In the genomic region with DNA sequence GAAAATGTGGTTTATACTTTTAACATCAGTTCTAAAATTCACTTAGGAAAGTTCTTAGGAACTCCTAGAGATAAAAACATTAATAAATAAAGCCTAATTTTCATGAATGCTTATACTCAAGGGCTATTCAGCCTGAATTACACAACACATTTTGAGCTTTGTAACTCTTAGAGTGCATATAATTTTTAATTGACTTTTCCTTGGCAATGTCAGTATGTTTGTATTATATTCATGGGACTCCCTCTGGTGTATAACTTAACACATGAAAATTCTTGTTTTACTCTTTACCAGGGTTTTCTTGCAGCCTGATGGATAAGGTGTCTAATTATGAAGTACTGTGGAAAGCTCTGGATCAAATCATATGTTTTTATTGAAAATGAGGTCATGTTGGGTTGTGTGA, we compare ENCODE assay signal across 10 cellular contexts.
DNase-seq lines count a peak whose midpoint lies in the region; ATAC-seq, FAIRE-seq and TF ChIP-seq lines count a peak whose summit lies in the region.
"Had no signal": no experiment of that assay in that cellular context is flagged by ENCODE, and none has a peak within 500 bp of the region (broad histone marks: within the 10 kb centered on the region; RNA-seq: fewer than 3 reads in every experiment).

No MANE protein-coding gene starts in this region.

- TF ChIP-seq CTCF in PC-9 (conservative IDR thresholded peaks at IDR 0.05) (peak; percentile 42; the same call in 1 of the 2 replicates), epithelial cell of esophagus (IDR thresholded peaks at IDR 0.05; ENCODE audit: insufficient read depth, low read depth, low read length, missing control alignments) (peak; percentile 29), pancreas (IDR thresholded peaks at IDR 0.05) (no peak)

- DNase-seq in GM03348 (ENCODE audit: low spot score) (peak; percentile 34), PC-9 (no peak), epithelial cell of esophagus (ENCODE audit: low read depth) (peak; percentile 49), pancreas (no peak), NCI-H82 treated with DMSO at 0.1 percent for 48 hours (lab: John Stamatoyannopoulos, UW; ENCODE audit: unreplicated experiment) (no peak), NCI-H510A (lab: John Stamatoyannopoulos, UW) (no peak)
- DNase-seq: amniotic stem cell; effector memory CD8-positive, alpha-beta T cell had no signal

- H3K4me1 ChIP-seq in PC-9 (replicated peaks; ENCODE audit: insufficient read depth) (peaks cover 5% of the 10 kb centered on the region; the same call in 1 of the 2 replicates), pancreas (no peaks in the 10 kb centered on the region)

- no peaks in the 10 kb centered on the region for H4K20me1 ChIP-seq in PC-9 (ENCODE audit: insufficient read depth)

- H3K4me3 ChIP-seq in PC-9 = no peak overlapping the region
- no peak overlapping the region for H3K4me3 ChIP-seq in epithelial cell of esophagus (ENCODE audit: low read length)
- no peak overlapping the region for H3K4me3 ChIP-seq in pancreas

- no TSS peak for BruUV-seq in PC-9 (replicated peaks; lab: Mats Ljungman, UMichigan)

- POLR2A ChIA-PET in PC-9 (lab: Charles Lee; ENCODE audit: unreplicated experiment) = interaction anchor here (0.6 kb wide), 2 partner anchors 227 to 562 kb away, joined by 3 to 4 read pairs; no protein-coding TSS in a partner anchor

- no peak overlapping the region for H2AFZ ChIP-seq in PC-9

- H3K27ac ChIP-seq in PC-9 = no peak overlapping the region
- H3K27ac ChIP-seq in pancreas = no peak overlapping the region

- H3K4me2 ChIP-seq in PC-9 = no peak overlapping the region

- H3K27me3 ChIP-seq in PC-9 (ENCODE audit: insufficient read depth, low read depth) (no peaks in the 10 kb centered on the region), pancreas (no peaks in the 10 kb centered on the region)

- H3F3A ChIP-seq in PC-9 (ENCODE audit: insufficient read depth, low read depth) = no peaks in the 10 kb centered on the region

- no peaks in the 10 kb centered on the region for H3K79me2 ChIP-seq in PC-9 (ENCODE audit: low read depth)

- FAIRE-seq in pancreas (lab: Jason Lieb, UNC) = peak; percentile 61

- no peaks in the 10 kb centered on the region for H3K9me2 ChIP-seq in PC-9 (ENCODE audit: insufficient read depth)

- H3K36me3 ChIP-seq in PC-9 (ENCODE audit: low read depth) (no peaks in the 10 kb centered on the region), pancreas (no peaks in the 10 kb centered on the region)

- ATAC-seq in pancreas = no peak
- ATAC-seq in activated CD4-positive, CD25-positive, alpha-beta regulatory T cell treated with anti-CD3 and anti-CD28 coated beads, Interleukin-2, amount 50 U/mL, for 24 hours = no peak
- ATAC-seq: effector memory CD8-positive, alpha-beta T cell; sciatic nerve had no signal

- CTCF ChIA-PET in PC-9 (lab: Charles Lee) = interaction anchor here (0.6 kb wide), 1 partner anchor 176 kb away, joined by 3 read pairs; no protein-coding TSS in a partner anchor

- intact Hi-C loops in PC-9 (cut with micrococcal nuclease; ENCODE audit: unreplicated experiment) (loop anchor here (5.0 kb wide), 1 partner anchor 71 kb away; no protein-coding TSS in a partner anchor), pancreas (cut with DNase I) (no loop called here)

- H3K9me3 ChIP-seq in PC-9 (ENCODE audit: insufficient read depth, low read depth) = no peaks in the 10 kb centered on the region; the same call in 1 of the 2 replicates
- no peaks in the 10 kb centered on the region for H3K9me3 ChIP-seq in pancreas

Comparison
In these comparisons a context has a peak if more than half of its experiments do, and no peak if none do; other contexts are left out.
1. DNase-seq: peak in GM03348 (single experiment) and epithelial cell of esophagus (single experiment); none in PC-9 (0 of 2), pancreas (0 of 6), NCI-H82 treated with DMSO at 0.1 percent for 48 hours (single experiment) and NCI-H510A (single experiment).
2. CTCF ChIP-seq: peak in PC-9 (single experiment) and epithelial cell of esophagus (single experiment); none in pancreas (0 of 4).